ENCODE assay signal across 13 cellular contexts in genomic region chr5:19531374-19531952, GRCh38.
DNase-seq lines count a peak whose midpoint lies in the region; ATAC-seq and TF ChIP-seq lines count a peak whose summit lies in the region.
"Had no signal": no experiment of that assay in that cellular context is flagged by ENCODE, and none has a peak within 500 bp of the region (broad histone marks: within the 10 kb centered on the region; RNA-seq: fewer than 3 reads in every experiment).

No MANE protein-coding gene starts in this region.

- H3K27me3 ChIP-seq in SK-N-SH (ENCODE audit: insufficient read depth) (no peaks in the 10 kb centered on the region), mammary epithelial cell (ENCODE audit: insufficient read depth, low read length) (no peaks in the 10 kb centered on the region), Peyer's patch (no peaks in the 10 kb centered on the region)

- dilution Hi-C loops in mammary epithelial cell (cut with HindIII; ENCODE audit: low sequenced_read_pairs), result no loop called here

- H4K20me1 ChIP-seq in SK-N-SH (ENCODE audit: insufficient read depth) (no peaks in the 10 kb centered on the region), mammary epithelial cell (ENCODE audit: insufficient read depth, low read length) (no peaks in the 10 kb centered on the region)

- POLR2A ChIA-PET in SK-N-SH (lab: Yijun Ruan, JAX), result no interaction called here

- CTCF ChIA-PET in SK-N-SH (lab: Yijun Ruan, JAX) (no interaction called here), mammary epithelial cell (lab: Charles Lee; ENCODE audit: low non-redundant PET) (no interaction called here)

- no peaks in the 10 kb centered on the region for H3K27me3 Mint-ChIP-seq in type B pancreatic cell
- H3K27me3 Mint-ChIP-seq: activated naive CD4-positive, alpha-beta T cell treated with anti-CD3 and anti-CD28 coated beads, Interleukin-2, amount 50 U/mL, for 24 hours had no signal

- TF ChIP-seq POLR2A in Peyer's patch (IDR thresholded peaks at IDR 0.05), result no peak

- no peak for ATAC-seq in SK-N-SH treated with all-trans-retinoic acid at 6 μM for 48 hours
- ATAC-seq: HepG2 had no signal

- TF ChIP-seq CTCF in SK-N-SH (IDR thresholded peaks at IDR 0.05) (no peak), mammary epithelial cell (conservative IDR thresholded peaks at IDR 0.05 in 1 of 2, IDR thresholded peaks at IDR 0.05 in 1 of 2; ENCODE audit: extremely low read depth in 1 of 2, insufficient read depth in 1 of 2, low read depth in 1 of 2, low read length in 2 of 2) (no peak), type B pancreatic cell (conservative IDR thresholded peaks at IDR 0.05) (no peak), Peyer's patch (IDR thresholded peaks at IDR 0.05) (no peak)

- intact Hi-C loops in mammary epithelial cell (cut with micrococcal nuclease), result loop anchor here (5.0 to 10.0 kb wide), 2 partner anchors 63 to 209 kb away; no protein-coding TSS in a partner anchor

- in situ Hi-C loops in mammary epithelial cell (cut with MboI; ENCODE audit: low sequenced_read_pairs in 2 of 2), result no loop called here

- H3K9me2 ChIP-seq in SK-N-SH, result no peaks in the 10 kb centered on the region

- H3K79me2 ChIP-seq in SK-N-SH (ENCODE audit: insufficient read depth) (no peaks in the 10 kb centered on the region), mammary epithelial cell (ENCODE audit: insufficient read depth, low read length) (no peaks in the 10 kb centered on the region)

- H3K9ac ChIP-seq in SK-N-SH (no peak overlapping the region), mammary epithelial cell (ENCODE audit: insufficient read depth, low read length) (peak overlapping the region; percentile 64)

- H3K4me1 Mint-ChIP-seq in type B pancreatic cell (ENCODE audit: unreplicated experiment), result no peaks in the 10 kb centered on the region
- H3K4me1 Mint-ChIP-seq: activated naive CD4-positive, alpha-beta T cell treated with anti-CD3 and anti-CD28 coated beads, Interleukin-2, amount 50 U/mL, for 24 hours had no signal

- no peak overlapping the region for H3K27ac ChIP-seq in SK-N-SH (ENCODE audit: low read depth in 2 of 2, low read length in 1 of 2)
- peak overlapping the region; percentile 99 for H3K27ac ChIP-seq in mammary epithelial cell (ENCODE audit: insufficient read depth, low read depth, low read length)
- no peak overlapping the region for H3K27ac ChIP-seq in Peyer's patch
- H3K27ac ChIP-seq: prostate gland had no signal

- H3K9me3 ChIP-seq in SK-N-SH (no peaks in the 10 kb centered on the region), mammary epithelial cell (replicated peaks; ENCODE audit: insufficient read depth, low read length) (peaks cover 3% of the 10 kb centered on the region), Peyer's patch (no peaks in the 10 kb centered on the region)
- H3K9me3 ChIP-seq: prostate gland had no signal

- H2AFZ ChIP-seq in SK-N-SH (ENCODE audit: low read depth) (no peak overlapping the region), mammary epithelial cell (ENCODE audit: low read depth, low read length) (peak overlapping the region; percentile 77)

- H3K4me3 ChIP-seq in SK-N-SH (ENCODE audit: low read depth in 2 of 2, low read length in 1 of 2) (no peak overlapping the region), mammary epithelial cell (replicated peaks in 1 of 3; ENCODE audit: insufficient read depth in 1 of 3, low read depth in 2 of 3, low read length in 3 of 3) (peak overlapping the region in 2 of 3 experiments; percentile 16 to 27), Peyer's patch (no peak overlapping the region)
- H3K4me3 ChIP-seq: prostate gland had no signal

- DNase-seq in SK-N-SH, result no peak
- peak; percentile 87 for DNase-seq in NCI-H69 (lab: John Stamatoyannopoulos, UW)
- peak; percentile 95 for DNase-seq in mammary epithelial cell
- DNase-seq in type B pancreatic cell (ENCODE audit: extremely low spot score, unreplicated experiment), result no peak
- no peak for DNase-seq in NCI-H2107 treated with DMSO at 0.1 percent for 48 hours (lab: John Stamatoyannopoulos, UW; ENCODE audit: unreplicated experiment)
- DNase-seq in cerebellar cortex (ENCODE audit: low spot score), result no peak
- no peak for DNase-seq in Peyer's patch
- DNase-seq: stimulated activated CD4-positive, alpha-beta T cell treated with anti-CD3 and anti-CD28 coated beads, Interleukin-1b, Interleukin-23, amount 100 ng/mL, for 48 hours; T-helper 9 cell had no signal

- H3K36me3 ChIP-seq in SK-N-SH (replicated peaks in 1 of 2; ENCODE audit: control insufficient read depth in 1 of 2, insufficient read depth in 2 of 2, low read length in 1 of 2) (no peaks in the 10 kb centered on the region), mammary epithelial cell (ENCODE audit: insufficient read depth, low read length) (no peaks in the 10 kb centered on the region), Peyer's patch (no peaks in the 10 kb centered on the region)
- H3K36me3 ChIP-seq: prostate gland had no signal

- H3F3A ChIP-seq in SK-N-SH (replicated peaks; ENCODE audit: insufficient read depth), result no peaks in the 10 kb centered on the region

- no peaks in the 10 kb centered on the region for H3K9me3 Mint-ChIP-seq in type B pancreatic cell

- no TSS peak for BruUV-seq in mammary epithelial cell (replicated peaks; lab: Mats Ljungman, UMichigan)

- no peak for TF ChIP-seq RAD21 in SK-N-SH (IDR thresholded peaks at IDR 0.05; ENCODE audit: low read length)

- H3K4me3 Mint-ChIP-seq in type B pancreatic cell, result no peak overlapping the region
- H3K4me3 Mint-ChIP-seq: activated naive CD4-positive, alpha-beta T cell treated with anti-CD3 and anti-CD28 coated beads, Interleukin-2, amount 50 U/mL, for 24 hours had no signal

- H3K4me1 ChIP-seq in SK-N-SH (ENCODE audit: control insufficient read depth in 1 of 2, insufficient read depth in 2 of 2, low read depth in 1 of 2, low read length in 1 of 2) (no peaks in the 10 kb centered on the region), mammary epithelial cell (ENCODE audit: insufficient read depth, low read length) (peaks cover 21% of the 10 kb centered on the region), Peyer's patch (no peaks in the 10 kb centered on the region)
- H3K4me1 ChIP-seq: prostate gland had no signal

- H3K36me3 Mint-ChIP-seq in type B pancreatic cell, result no peaks in the 10 kb centered on the region
- H3K36me3 Mint-ChIP-seq: activated naive CD4-positive, alpha-beta T cell treated with anti-CD3 and anti-CD28 coated beads, Interleukin-2, amount 50 U/mL, for 24 hours had no signal

- no peak for TF ChIP-seq EP300 in SK-N-SH (IDR thresholded peaks at IDR 0.05; ENCODE audit: borderline replicate concordance in 1 of 2, low read depth in 1 of 2, low read length in 1 of 2)

- H3K4me2 ChIP-seq in SK-N-SH (no peak overlapping the region), mammary epithelial cell (ENCODE audit: insufficient read depth, low read depth, low read length) (peak overlapping the region; percentile 58)

- 43% methylated on average over 8 of the region's 8 CpGs for WGBS in SK-N-SH (ENCODE audit: low lambda C conversion rate)
- WGBS in mammary epithelial cell (ENCODE audit: low coverage, missing lambda C conversion rate), result 0% methylated on average over 8 of the region's 8 CpGs

- H3K27ac Mint-ChIP-seq in type B pancreatic cell, result peak overlapping the region; percentile 86
- H3K27ac Mint-ChIP-seq: activated naive CD4-positive, alpha-beta T cell treated with anti-CD3 and anti-CD28 coated beads, Interleukin-2, amount 50 U/mL, for 24 hours had no signal

TF ChIP-seq in SK-N-SH, 30 proteins besides CTCF, POLR2A, EP300 and RAD21 (continues in another document):
- TF ChIP-seq ELF1 (IDR thresholded peaks at IDR 0.05), result no peak
- no peak for TF ChIP-seq PBX3 (IDR thresholded peaks at IDR 0.05)
- TF ChIP-seq MAX (IDR thresholded peaks at IDR 0.05; ENCODE audit: low read depth), result no peak

TF ChIP-seq in SK-N-SH treated with all-trans-retinoic acid at 6 μM for 48 hours, 23 proteins besides CTCF, POLR2A, EP300 and RAD21 (continues in another document):
- TF ChIP-seq ZFP30 (CRISPR knock-in tag; IDR thresholded peaks at IDR 0.05) (no peak), ZNF70 (CRISPR knock-in tag; IDR thresholded peaks at IDR 0.05) (no peak), ISL1 (CRISPR knock-in tag; IDR thresholded peaks at IDR 0.05) (no peak), ARNTL (CRISPR knock-in tag; IDR thresholded peaks at IDR 0.05; ENCODE audit: borderline replicate concordance, low read depth) (no peak), PPARA (CRISPR knock-in tag; IDR thresholded peaks at IDR 0.05; ENCODE audit: borderline replicate concordance) (no peak), TOX (CRISPR knock-in tag; IDR thresholded peaks at IDR 0.05; ENCODE audit: borderline replicate concordance) (no peak), POU6F1 (CRISPR knock-in tag; IDR thresholded peaks at IDR 0.05; ENCODE audit: borderline replicate concordance, low read depth) (no peak), ZC3H10 (CRISPR knock-in tag; IDR thresholded peaks at IDR 0.05) (no peak), CSDC2 (CRISPR knock-in tag; IDR thresholded peaks at IDR 0.05) (no peak), ZNF565 (CRISPR knock-in tag; conservative IDR thresholded peaks at IDR 0.05; ENCODE audit: low read depth) (no peak), TCF4 (CRISPR knock-in tag; IDR thresholded peaks at IDR 0.05; ENCODE audit: borderline replicate concordance) (no peak), GLIS3 (CRISPR knock-in tag; IDR thresholded peaks at IDR 0.05) (no peak)

Comparison
In these comparisons a context has a peak if more than half of its experiments do, and no peak if none do; other contexts are left out.
1. DNase-seq: peak in NCI-H69 (single experiment) and mammary epithelial cell (single experiment); none in SK-N-SH (single experiment), type B pancreatic cell (single experiment), NCI-H2107 treated with DMSO at 0.1 percent for 48 hours (single experiment), cerebellar cortex (single experiment) and Peyer's patch (0 of 3).
2. H3K4me3 ChIP-seq: peak in mammary epithelial cell (2 of 3); none in SK-N-SH (0 of 2) and Peyer's patch (0 of 4).